Comparison of ENCODE assay signal across 18 cellular contexts in the genomic region with DNA sequence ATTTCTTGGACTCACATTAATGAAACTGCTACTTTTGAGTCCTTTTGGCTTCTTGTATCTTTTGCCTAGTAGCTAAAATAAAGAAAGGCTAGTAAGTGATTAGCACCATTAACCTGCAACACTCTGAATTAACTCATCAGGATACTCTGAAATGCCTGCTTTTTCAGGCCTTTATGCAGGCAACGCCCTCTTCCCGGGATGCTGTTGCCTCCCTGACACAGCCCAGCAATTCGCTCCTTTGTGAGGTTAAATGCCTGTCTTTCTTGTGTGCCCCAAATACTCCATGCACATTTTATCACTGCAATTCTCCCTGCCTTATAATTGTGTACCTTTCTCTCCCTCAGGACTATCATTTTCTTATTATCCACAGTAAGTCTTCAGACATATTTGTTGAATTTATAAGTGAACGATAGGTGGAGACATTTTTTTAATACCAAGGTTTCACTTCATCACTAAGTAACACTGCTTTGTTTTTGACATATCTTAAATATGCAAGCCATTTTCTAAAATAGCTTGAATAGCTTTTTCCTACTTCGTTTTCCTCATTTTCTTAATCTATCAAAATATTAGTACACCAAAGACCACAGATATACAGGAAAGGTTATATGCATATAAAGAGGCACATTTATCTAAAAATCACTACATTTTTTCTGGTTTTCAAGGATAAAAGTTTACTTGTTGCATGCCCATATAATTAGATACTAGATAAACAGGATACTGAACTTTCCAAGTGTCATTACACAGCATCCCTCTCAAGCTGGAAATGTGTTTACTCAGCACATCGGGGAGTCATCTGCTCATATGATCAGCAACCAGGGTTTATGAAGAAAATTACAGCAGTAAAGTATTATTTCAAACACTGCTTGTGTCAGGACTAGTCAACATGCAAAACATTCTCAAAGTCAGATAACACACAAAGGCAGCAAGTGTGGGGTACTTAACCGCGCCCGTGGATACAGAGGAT. TPM values are rescaled to one million over a fixed set of nuclear protein-coding genes. Genes with fewer than 3 reads are reported as not detected.
DNase-seq lines count a peak whose midpoint lies in the region; ATAC-seq, FAIRE-seq and TF ChIP-seq lines count a peak whose summit lies in the region.
"Had no signal": no experiment of that assay in that cellular context is flagged by ENCODE, and none has a peak within 500 bp of the region (broad histone marks: within the 10 kb centered on the region; RNA-seq: fewer than 3 reads in every experiment).

No MANE protein-coding gene starts in this region.

- POLR2A ChIA-PET in HepG2 (lab: Yijun Ruan, JAX): no interaction called here

- no peaks in the 10 kb centered on the region for H4K20me1 ChIP-seq in HepG2 (ENCODE audit: insufficient read depth, low read length)

- H3K27ac ChIP-seq in HepG2 (ENCODE audit: extremely low read length, insufficient read depth, low read length): no peak overlapping the region
- no peak overlapping the region for H3K27ac ChIP-seq in right lobe of liver
- H3K27ac ChIP-seq: upper lobe of left lung had no signal

- WGBS in HepG2 (ENCODE audit: low lambda C conversion rate): 32% methylated on average over 9 of the region's 9 CpGs
- WGBS in right lobe of liver (ENCODE audit: insufficient coverage, low coverage, low lambda C conversion rate, missing lambda C conversion rate): 50% methylated on average over 9 of the region's 9 CpGs

- CTCF ChIA-PET in HepG2 (lab: Yijun Ruan, JAX; ENCODE audit: low intra/inter-chr PET ratio, low total read pairs): no interaction called here

- ATAC-seq in HepG2 (no peak), right lobe of liver (no peak), GM21717 (IDR thresholded peaks at IDR 0.05; ENCODE audit: unreplicated experiment) (no peak), HG02970 (IDR thresholded peaks at IDR 0.05; ENCODE audit: low FRiP score, unreplicated experiment) (no peak)
- ATAC-seq: stimulated activated memory B cell treated with anti-CD40 and anti-IgM and Interleukin-4, amounts not matched to agents 10 μg/mL and 1 μg/mL and 100 μg/mL, for 72 hours had no signal

- intact Hi-C loops in HepG2 (cut with micrococcal nuclease; ENCODE audit: unreplicated experiment): no loop called here
- intact Hi-C loops in right lobe of liver (cut with DNase I): no loop called here

- no TSS peak for BruUV-seq in HepG2 (replicated peaks; lab: Mats Ljungman, UMichigan)

- no peaks in the 10 kb centered on the region for H3K9me3 ChIP-seq in HepG2 (ENCODE audit: low read length)
- H3K9me3 ChIP-seq in right lobe of liver: no peaks in the 10 kb centered on the region
- H3K9me3 ChIP-seq: upper lobe of left lung had no signal

- no peak for DNase-seq in HepG2 (ENCODE audit: low spot score)
- no peak for DNase-seq in right lobe of liver
- peak; percentile 3 for DNase-seq in OCI-M1 (lab: John Stamatoyannopoulos, UW)
- DNase-seq in fibroblast of gingiva (ENCODE audit: low read depth): peak; percentile 58
- DNase-seq in smooth muscle cell of the brain vasculature (ENCODE audit: low read depth, low spot score): peak; percentile 20
- DNase-seq in A172 (ENCODE audit: low spot score): no peak
- DNase-seq: activated naive CD8-positive, alpha-beta T cell treated with anti-CD3 and anti-CD28 coated beads for 36 hours; central memory CD4-positive, alpha-beta T cell; endodermal cell; NCI-H1105 treated with DMSO at 0.1 percent for 48 hours; nucleus accumbens; T-helper 2 cell; upper lobe of left lung had no signal

- H3K27me3 ChIP-seq in HepG2 (ENCODE audit: control insufficient read depth in 1 of 2, insufficient read depth in 2 of 2, low read length in 2 of 2) (no peaks in the 10 kb centered on the region), right lobe of liver (no peaks in the 10 kb centered on the region)
- H3K27me3 ChIP-seq: upper lobe of left lung had no signal

- FAIRE-seq in HepG2 (lab: Jason Lieb, UNC): no peak
- FAIRE-seq: keratinocyte had no signal

- no peak for TF ChIP-seq EP300 in HepG2 (IDR thresholded peaks at IDR 0.05; ENCODE audit: low read depth in 2 of 2, low read length in 2 of 2)
- no peak for TF ChIP-seq EP300 in HepG2 (CRISPR knock-in tag; IDR thresholded peaks at IDR 0.05; ENCODE audit: borderline replicate concordance)

- no peaks in the 10 kb centered on the region for H3K79me2 ChIP-seq in HepG2 (ENCODE audit: insufficient read depth, low read length)

- no peak overlapping the region for H2AFZ ChIP-seq in HepG2 (ENCODE audit: low read length)

- no peak for TF ChIP-seq RAD21 in HepG2 (CRISPR knock-in tag; IDR thresholded peaks at IDR 0.05)

- H3K36me3 ChIP-seq in HepG2 (replicated peaks in 1 of 2; ENCODE audit: control insufficient read depth in 1 of 2, insufficient read depth in 2 of 2, low read length in 2 of 2) (no peaks in the 10 kb centered on the region), right lobe of liver (no peaks in the 10 kb centered on the region)
- H3K36me3 ChIP-seq: upper lobe of left lung had no signal

- H3K4me1 ChIP-seq in HepG2 (ENCODE audit: insufficient read depth, low read length) (no peaks in the 10 kb centered on the region), right lobe of liver (no peaks in the 10 kb centered on the region)
- H3K4me1 ChIP-seq: upper lobe of left lung had no signal

- H3K4me3 ChIP-seq in HepG2 (replicated peaks in 1 of 3; ENCODE audit: insufficient read depth in 1 of 3, low read depth in 2 of 3, low read length in 3 of 3): no peak overlapping the region
- no peak overlapping the region for H3K4me3 ChIP-seq in right lobe of liver
- H3K4me3 ChIP-seq: upper lobe of left lung had no signal

- in situ Hi-C loops in HepG2 (cut with HindIII; ENCODE audit: extremely low pct_ligation_motif_present, low pct_unique_long_range_greater_than_20kb): no loop called here

- no peak for TF ChIP-seq CTCF in HepG2 (CRISPR knock-in tag; IDR thresholded peaks at IDR 0.05)
- no peak for TF ChIP-seq CTCF in right lobe of liver (IDR thresholded peaks at IDR 0.05)

- TF ChIP-seq POLR2A in HepG2 (IDR thresholded peaks at IDR 0.05; ENCODE audit: insufficient read depth in 1 of 2, low read depth in 2 of 2, low read length in 2 of 2): no peak
- TF ChIP-seq POLR2A in right lobe of liver (IDR thresholded peaks at IDR 0.05): no peak

- no peak overlapping the region for H3K9ac ChIP-seq in HepG2 (ENCODE audit: insufficient read depth, low read depth, low read length)

- no peak overlapping the region for H3K4me2 ChIP-seq in HepG2 (ENCODE audit: low read depth, low read length)

TF ChIP-seq in HepG2, 621 proteins besides CTCF, POLR2A, EP300 and RAD21:
- TF ChIP-seq MAFK (conservative IDR thresholded peaks at IDR 0.05 in 1 of 2, IDR thresholded peaks at IDR 0.05 in 1 of 2; ENCODE audit: low read length in 2 of 2): peak; percentile 43 to 55; a peak in 3 of 4 replicates
- TF ChIP-seq ADNP (CRISPR knock-in tag; IDR thresholded peaks at IDR 0.05): no peak
TF ChIP-seq in HepG2: peak in this region for 1.

RNA-seq across cellular contexts. Expression of gene DDI1, which starts 48.5 kb away (rescaled TPM):
- total RNA-seq in HepG2 (2016; rRNA removed; fragmentation: Illumina TruSeq; extraction: Trizol) (not detected in 2 replicates), right lobe of liver (not detected)
- total RNA-seq in HepG2 (2016; cell fraction: cytosol; rRNA removed; fragmentation: Illumina TruSeq; extraction: Trizol; ENCODE audit: low read depth): not detected in 2 replicates
- total RNA-seq in HepG2 (2016; cell fraction: insoluble cytoplasmic fraction; rRNA removed; fragmentation: Illumina TruSeq; extraction: Trizol): not detected in 2 replicates
- total RNA-seq in HepG2 (2016; cell fraction: membrane; rRNA removed; fragmentation: Illumina TruSeq; extraction: Trizol): not detected in 2 replicates
- not detected in 2 replicates for total RNA-seq in HepG2 (2016; cell fraction: nucleus; rRNA removed; fragmentation: Illumina TruSeq; extraction: Trizol)
- polyA plus RNA-seq in HepG2 (2011; rRNA removed): not detected in 2 replicates
- not detected in 2 replicates for polyA plus RNA-seq in HepG2 (2011; cell fraction: cytosol; rRNA removed)
- polyA plus RNA-seq in HepG2 (2011; cell fraction: nucleus; rRNA removed): not detected in 2 replicates
- not detected in 2 replicates for polyA plus RNA-seq in HepG2 (2012)
- not detected in 2 replicates for polyA plus RNA-seq in HepG2 (2016; cell fraction: cytosol; fragmentation: Illumina TruSeq; extraction: Trizol; ENCODE audit: low read depth)
- not detected in 2 replicates for polyA plus RNA-seq in HepG2 (2016; cell fraction: insoluble cytoplasmic fraction; fragmentation: Illumina TruSeq; extraction: Trizol; ENCODE audit: low read depth)
- not detected in 2 replicates for polyA plus RNA-seq in HepG2 (2016; cell fraction: membrane; fragmentation: Illumina TruSeq; extraction: Trizol; ENCODE audit: low read depth)
- polyA plus RNA-seq in HepG2 (2016; cell fraction: nucleus; fragmentation: Illumina TruSeq; extraction: Trizol; ENCODE audit: insufficient read depth, low read depth): not detected in 2 replicates
- polyA minus RNA-seq in HepG2 (2011; rRNA and poly(A)+ RNA removed; ENCODE audit: low replicate concordance): not detected in 2 replicates
- polyA minus RNA-seq in HepG2 (2011; cell fraction: cytosol; rRNA and poly(A)+ RNA removed): not detected in 2 replicates
- polyA minus RNA-seq in HepG2 (2011; cell fraction: nucleus; rRNA and poly(A)+ RNA removed): not detected in 2 replicates
- not detected in 2 replicates for total RNA-seq in A172 (2014; rRNA removed; shearing (Covaris generic))
- total RNA-seq: activated naive CD8-positive, alpha-beta T cell treated with anti-CD3 and anti-CD28 coated beads for 36 hours; endodermal cell; NCI-H460; upper lobe of left lung had no signal
- polyA plus RNA-seq: keratinocyte had no signal

Comparison
In these comparisons a context has a peak if more than half of its experiments do, and no peak if none do; other contexts are left out.
1. DNase-seq: peak in OCI-M1 (single experiment), fibroblast of gingiva (single experiment) and smooth muscle cell of the brain vasculature (single experiment); none in HepG2 (single experiment), right lobe of liver (0 of 3) and A172 (single experiment).